ENCODE assay signal across 10 cellular contexts in genomic region chr2:48419884-48420511, GRCh38. TPM values are rescaled to one million over a fixed set of nuclear protein-coding genes. Genes with fewer than 3 reads are reported as not detected.
DNase-seq lines count a peak whose midpoint lies in the region; ATAC-seq, FAIRE-seq and TF ChIP-seq lines count a peak whose summit lies in the region.
"Had no signal": no experiment of that assay in that cellular context is flagged by ENCODE, and none has a peak within 500 bp of the region (broad histone marks: within the 10 kb centered on the region; RNA-seq: fewer than 3 reads in every experiment).

No MANE protein-coding gene starts in this region.

- peak overlapping the region; percentile 42 for H2AFZ ChIP-seq in neuron (ENCODE audit: low read depth, low read length)

- in situ Hi-C loops in Panc1 (cut with HindIII; ENCODE audit: low pct_unique_long_range_greater_than_20kb, low sequenced_read_pairs): no loop called here

- 87 to 91% methylated on average over 11 to 23 of the region's 23 CpGs for WGBS in endodermal cell (ENCODE audit: insufficient coverage in 1 of 2, insufficient read length in 1 of 2), 2 experiments

- no peaks in the 10 kb centered on the region for H3K36me3 ChIP-seq in Panc1 (ENCODE audit: control insufficient read depth, insufficient read depth, low read length)
- no peaks in the 10 kb centered on the region for H3K36me3 ChIP-seq in endodermal cell (ENCODE audit: control insufficient read depth, insufficient read depth, low read length)
- H3K36me3 ChIP-seq in neuron (ENCODE audit: insufficient read depth, low read length): no peaks in the 10 kb centered on the region
- H3K36me3 ChIP-seq: MG63 had no signal

- no peak for FAIRE-seq in GM12891 (lab: Jason Lieb, UNC)
- FAIRE-seq: D721Med had no signal

- POLR2A ChIA-PET in CD4-positive, alpha-beta T cell (lab: Charles Lee): interaction anchor here (0.6 kb wide), 1 partner anchor 136 kb away, joined by 3 read pairs; no protein-coding TSS in a partner anchor
- POLR2A ChIA-PET in Panc1 (lab: Charles Lee): no interaction called here

- H3K27me3 ChIP-seq in CD4-positive, alpha-beta T cell (ENCODE audit: control insufficient read depth, insufficient read depth, low read length): no peaks in the 10 kb centered on the region
- H3K27me3 ChIP-seq in Panc1 (ENCODE audit: control insufficient read depth, insufficient read depth, low read length) (no peaks in the 10 kb centered on the region), endodermal cell (ENCODE audit: control insufficient read depth, insufficient read depth, low read length, poor library complexity, severe bottlenecking) (peaks cover 4% of the 10 kb centered on the region), neuron (ENCODE audit: insufficient read depth, low read length) (no peaks in the 10 kb centered on the region)
- H3K27me3 ChIP-seq: MG63 had no signal

- no peaks in the 10 kb centered on the region for H3K9me3 Mint-ChIP-seq in CD4-positive, alpha-beta T cell
- no peaks in the 10 kb centered on the region for H3K9me3 Mint-ChIP-seq in endodermal cell
- H3K9me3 Mint-ChIP-seq in nephron progenitor cell: no peaks in the 10 kb centered on the region

- no peak overlapping the region for H3K9ac ChIP-seq in endodermal cell (ENCODE audit: extremely low read depth, low read length, poor library complexity, severe bottlenecking)

- no peak for ATAC-seq in CD4-positive, alpha-beta T cell (ENCODE audit: poor library complexity)
- ATAC-seq in Panc1 (peak; percentile 25), GM18907 (IDR thresholded peaks at IDR 0.05; ENCODE audit: unreplicated experiment) (no peak)

- no peak overlapping the region for H3K4me3 Mint-ChIP-seq in CD4-positive, alpha-beta T cell
- H3K4me3 Mint-ChIP-seq in endodermal cell: no peak overlapping the region
- H3K4me3 Mint-ChIP-seq in nephron progenitor cell: no peak overlapping the region

- H3K4me1 Mint-ChIP-seq in CD4-positive, alpha-beta T cell (ENCODE audit: low read depth): peaks cover 38% of the 10 kb centered on the region
- H3K4me1 Mint-ChIP-seq in endodermal cell: peaks cover 17% of the 10 kb centered on the region
- H3K4me1 Mint-ChIP-seq in nephron progenitor cell: peaks cover 49% of the 10 kb centered on the region

- no peak overlapping the region for H3K27ac ChIP-seq in CD4-positive, alpha-beta T cell (ENCODE audit: low read depth, low read length)
- peak overlapping the region; percentile 25; the same call in 1 of the 2 replicates for H3K27ac ChIP-seq in Panc1 (ENCODE audit: low read length)
- no peak overlapping the region for H3K27ac ChIP-seq in endodermal cell (ENCODE audit: low read depth, low read length)

- no peaks in the 10 kb centered on the region for H3K9me3 ChIP-seq in CD4-positive, alpha-beta T cell (ENCODE audit: control insufficient read depth, low read length)
- H3K9me3 ChIP-seq in Panc1 (ENCODE audit: control insufficient read depth, insufficient read depth, low read depth, low read length) (no peaks in the 10 kb centered on the region), endodermal cell (ENCODE audit: control insufficient read depth, low read length) (no peaks in the 10 kb centered on the region), neuron (ENCODE audit: low read length) (no peaks in the 10 kb centered on the region)
- H3K9me3 ChIP-seq: MG63 had no signal

- BruUV-seq in Panc1 (replicated peaks; lab: Mats Ljungman, UMichigan): no TSS peak

- intact Hi-C loops in CD4-positive, alpha-beta T cell (cut with DNase I, micrococcal nuclease): loop anchor here (1.0 to 2.0 kb wide), 4 partner anchors 63 to 563 kb away; no protein-coding TSS in a partner anchor
- intact Hi-C loops in Panc1 (cut with micrococcal nuclease; ENCODE audit: unreplicated experiment): loop anchor here (10.0 kb wide), 1 partner anchor 195 kb away; no protein-coding TSS in a partner anchor

- H3K36me3 Mint-ChIP-seq in CD4-positive, alpha-beta T cell (ENCODE audit: low read depth): no peaks in the 10 kb centered on the region
- no peaks in the 10 kb centered on the region for H3K36me3 Mint-ChIP-seq in endodermal cell (ENCODE audit: low read depth)
- H3K36me3 Mint-ChIP-seq in nephron progenitor cell (ENCODE audit: low read depth): no peaks in the 10 kb centered on the region

- H3K27me3 Mint-ChIP-seq in CD4-positive, alpha-beta T cell: peaks cover 10% of the 10 kb centered on the region
- peaks cover 16% of the 10 kb centered on the region for H3K27me3 Mint-ChIP-seq in endodermal cell (ENCODE audit: insufficient read depth)
- H3K27me3 Mint-ChIP-seq in nephron progenitor cell (ENCODE audit: low read depth, poor library complexity): peaks cover 15% of the 10 kb centered on the region

- H3K4me1 ChIP-seq in Panc1 (ENCODE audit: control insufficient read depth, insufficient read depth, low read length): no peaks in the 10 kb centered on the region
- H3K4me1 ChIP-seq in endodermal cell (ENCODE audit: control insufficient read depth, insufficient read depth, low read length): peaks cover 10% of the 10 kb centered on the region
- peaks cover 19% of the 10 kb centered on the region for H3K4me1 ChIP-seq in neuron (ENCODE audit: insufficient read depth, low read length)

- H3K4me3 ChIP-seq in Panc1 (ENCODE audit: low read depth in 2 of 2, low read length in 2 of 2) (no peak overlapping the region), endodermal cell (ENCODE audit: low read length) (no peak overlapping the region), neuron (ENCODE audit: low read length) (no peak overlapping the region)
- H3K4me3 ChIP-seq: MG63 had no signal

- DNase-seq in CD4-positive, alpha-beta T cell: no peak
- DNase-seq in Panc1 (ENCODE audit: low read depth, low spot score): no peak
- DNase-seq in endodermal cell: peak; percentile 57
- no peak for DNase-seq in GM12891 (ENCODE audit: insufficient read length, low spot score)
- no peak for DNase-seq in nephron progenitor cell
- DNase-seq in stimulated activated CD4-positive, alpha-beta T cell treated with anti-CD3 and anti-CD28 coated beads, Interleukin-2, amount 100 ng/mL, for 24 hours: no peak

- TF ChIP-seq CTCF in CD4-positive, alpha-beta T cell (IDR thresholded peaks at IDR 0.05): no peak
- TF ChIP-seq CTCF in Panc1 (IDR thresholded peaks at IDR 0.05) (no peak), endodermal cell (conservative IDR thresholded peaks at IDR 0.05) (no peak), nephron progenitor cell (IDR thresholded peaks at IDR 0.05) (no peak)

- H3K27ac Mint-ChIP-seq in CD4-positive, alpha-beta T cell: peak overlapping the region; percentile 60
- H3K27ac Mint-ChIP-seq in endodermal cell: no peak overlapping the region
- no peak overlapping the region for H3K27ac Mint-ChIP-seq in nephron progenitor cell

- TF ChIP-seq POLR2A in GM12891 (IDR thresholded peaks at IDR 0.05; ENCODE audit: low read depth, low read length): no peak

- CTCF ChIA-PET in CD4-positive, alpha-beta T cell (lab: Charles Lee): interaction anchor here (1.0 to 1.2 kb wide), 3 partner anchors 78 to 313 kb away, joined by 3 to 5 read pairs (median 4); no protein-coding TSS in a partner anchor
- CTCF ChIA-PET in Panc1 (lab: Charles Lee): interaction anchor here (0.6 to 1.2 kb wide), 2 partner anchors 29 to 73 kb away, joined by 3 to 4 read pairs; no protein-coding TSS in a partner anchor

TF ChIP-seq in GM12891, 5 proteins besides CTCF, POLR2A, EP300 and RAD21:
- TF ChIP-seq PAX5 (IDR thresholded peaks at IDR 0.05; ENCODE audit: insufficient read depth, low read length, severe bottlenecking): no peak

RNA-seq across cellular contexts. Expression of gene PPP1R21, which starts 20.6 kb away (rescaled TPM):
- total RNA-seq in CD4-positive, alpha-beta T cell: 10 to 100 TPM; 18.7 to 22.8 TPM
- 20.5 TPM for total RNA-seq in Panc1 (2021; ENCODE audit: unreplicated experiment)
- 14.4 TPM for polyA plus RNA-seq in Panc1 (2012; ENCODE audit: insufficient read length)
- 10 to 100 TPM; 26.1 to 39.0 TPM for total RNA-seq in endodermal cell
- polyA plus RNA-seq in endodermal cell (2013, experiment 1 of 2): 18.9 TPM
- polyA plus RNA-seq in endodermal cell (2013, experiment 2 of 2): 19.3 TPM
- 16.5 TPM for polyA plus RNA-seq in GM12891 (2012; ENCODE audit: low read depth, missing spikeins)
